ENCODE assay signal across 8 cellular contexts in genomic region chr1:224170748-224171478, GRCh38. TPM values are rescaled to one million over a fixed set of nuclear protein-coding genes. Genes with fewer than 3 reads are reported as not detected.
DNase-seq lines count a peak whose midpoint lies in the region; ATAC-seq and TF ChIP-seq lines count a peak whose summit lies in the region.

No MANE protein-coding gene starts in this region.

- peak; percentile 67 for TF ChIP-seq CTCF in epithelial cell of esophagus (IDR thresholded peaks at IDR 0.05; ENCODE audit: insufficient read depth, low read depth, low read length, missing control alignments)

- no peak overlapping the region for H3K4me3 ChIP-seq in epithelial cell of esophagus (ENCODE audit: low read length)

- peak in 5 of 6 experiments; percentile 8 to 63 (median 33) for DNase-seq in stimulated activated naive CD4-positive, alpha-beta T cell (lab: John Stamatoyannopoulos, UW)
- DNase-seq in stimulated activated naive CD4-positive, alpha-beta T cell treated with Interleukin-2 at 50 U/mL for 16 hours (lab: John Stamatoyannopoulos, UW), result no peak
- DNase-seq in SKM-1 (lab: John Stamatoyannopoulos, UW; ENCODE audit: unreplicated experiment), result peak; percentile 62
- peak; percentile 50 for DNase-seq in epithelial cell of esophagus (ENCODE audit: low read depth)
- DNase-seq in renal cortical epithelial cell (ENCODE audit: low read depth), result peak; percentile 59

- no peak for ATAC-seq in GM21381 (IDR thresholded peaks at IDR 0.05; ENCODE audit: unreplicated experiment)
- ATAC-seq in HG02852 (IDR thresholded peaks at IDR 0.05; ENCODE audit: unreplicated experiment), result no peak
- no peak for ATAC-seq in HG03439 (IDR thresholded peaks at IDR 0.05; ENCODE audit: unreplicated experiment)

RNA-seq across cellular contexts. Expression of gene DEGS1, which starts 12.1 kb away (rescaled TPM):
- total RNA-seq in renal cortical epithelial cell, result 157 and 261 TPM in 2 replicates

RNA-seq across cellular contexts. Expression of gene FBXO28, which starts 57.0 kb away (rescaled TPM):
- total RNA-seq in renal cortical epithelial cell, result 59.5 and 83.0 TPM in 2 replicates
